Comparison of ENCODE assay signal across 1 cellular context in the genomic region with DNA sequence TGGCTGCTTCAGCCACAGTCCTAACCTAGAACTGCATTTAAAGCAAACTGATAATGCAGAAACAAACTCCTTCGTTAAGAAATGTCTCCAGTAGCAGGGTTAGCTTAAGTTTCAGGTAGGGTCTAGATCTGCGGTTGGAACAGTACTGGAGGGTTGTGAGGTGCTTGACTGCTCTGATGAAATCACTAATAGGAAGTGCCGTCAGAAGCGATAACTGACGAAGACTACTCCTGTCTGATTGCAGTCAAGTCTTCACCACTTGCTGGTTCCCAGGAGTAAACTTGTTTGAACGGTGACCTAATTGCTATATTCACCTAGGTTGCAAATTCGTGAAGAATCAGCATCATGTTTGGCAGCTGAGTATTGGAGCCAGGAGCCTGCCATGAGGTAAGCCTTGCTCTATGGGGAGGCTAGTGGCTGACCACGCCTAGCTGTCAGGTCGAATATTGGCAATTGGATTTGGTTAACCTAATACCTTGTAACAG.
TF ChIP-seq lines count a peak whose summit lies in the region.

No MANE protein-coding gene starts in this region.

TF ChIP-seq in HEK293, 187 proteins besides CTCF, POLR2A, EP300 and RAD21 (continued from another document):
- TF ChIP-seq ZNF10 (tag by site-specific recombination; IDR thresholded peaks at IDR 0.05): 0 out of 2 replicates have a peak, but pooled peaks have one; percentile 18
- TF ChIP-seq ZBTB17 (tag by site-specific recombination; IDR thresholded peaks at IDR 0.05): peak; percentile 47; the same call in 1 of the 2 replicates
- TF ChIP-seq ZBTB8A (tag by site-specific recombination; IDR thresholded peaks at IDR 0.05): no peak
TF ChIP-seq in HEK293: peak in this region for 2.
